In genomic region chr12:45348311-45348710, GRCh38 we compare ENCODE assay signal across 22 cellular contexts.
"Had no signal": no experiment of that assay in that cellular context is flagged by ENCODE, and none has a peak within 500 bp of the region (broad histone marks: within the 10 kb centered on the region; RNA-seq: fewer than 3 reads in every experiment).

No MANE protein-coding gene starts in this region.

- DNase-seq: cortex of kidney; dorsolateral prefrontal cortex; effector CD8-positive, alpha-beta T cell; foreskin fibroblast; head of caudate nucleus; hypothalamus; islet precursor cell; mammary epithelial cell; naive thymus-derived CD4-positive, alpha-beta T cell; nephron progenitor cell; spleen; stimulated activated CD4-positive, alpha-beta T cell treated with anti-CD3 and anti-CD28 coated beads, Interleukin-15, amount 100 ng/mL, for 24 hours; stimulated activated CD4-positive, alpha-beta T cell treated with anti-CD3 and anti-CD28 coated beads, Interleukin-1b, Interleukin-23, amount 100 ng/mL, for 48 hours; stimulated activated CD4-positive, alpha-beta T cell treated with anti-CD3 and anti-CD28 coated beads, Interleukin-4, amount 100 ng/mL, for 24 hours; stimulated activated naive CD8-positive, alpha-beta T cell treated with anti-CD3 and anti-CD28 coated beads, Interleukin-15, amount 100 ng/mL, for 72 hours; substantia nigra; trophoblast cell had no signal

- H3K27ac Mint-ChIP-seq: naive thymus-derived CD4-positive, alpha-beta T cell; nephron progenitor cell; stimulated activated memory B cell treated with anti-CD40 and anti-IgM and Interleukin-4, amounts not matched to agents 10 μg/mL and 1 μg/mL and 100 μg/mL, for 72 hours; stimulated activated naive CD8-positive, alpha-beta T cell treated with anti-CD3 and anti-CD28 coated beads, Interleukin-15, amount 100 ng/mL, for 72 hours had no signal

- H3K9me3 ChIP-seq: gastroesophageal sphincter had no signal

- H3K27me3 ChIP-seq: dorsolateral prefrontal cortex, gastroesophageal sphincter, spleen had no signal

- H3K27me3 Mint-ChIP-seq: naive thymus-derived CD4-positive, alpha-beta T cell; stimulated activated memory B cell treated with anti-CD40 and anti-IgM and Interleukin-4, amounts not matched to agents 10 μg/mL and 1 μg/mL and 100 μg/mL, for 72 hours; stimulated activated naive CD8-positive, alpha-beta T cell treated with anti-CD3 and anti-CD28 coated beads, Interleukin-15, amount 100 ng/mL, for 72 hours had no signal

- H3K4me1 ChIP-seq: spleen had no signal

- H3K4me3 ChIP-seq: dorsolateral prefrontal cortex, gastroesophageal sphincter, spleen had no signal

- H3K4me1 Mint-ChIP-seq: nephron progenitor cell; stimulated activated memory B cell treated with anti-CD40 and anti-IgM and Interleukin-4, amounts not matched to agents 10 μg/mL and 1 μg/mL and 100 μg/mL, for 72 hours; stimulated activated naive CD8-positive, alpha-beta T cell treated with anti-CD3 and anti-CD28 coated beads, Interleukin-15, amount 100 ng/mL, for 72 hours had no signal

- H3K9me3 Mint-ChIP-seq: stimulated activated memory B cell treated with anti-CD40 and anti-IgM and Interleukin-4, amounts not matched to agents 10 μg/mL and 1 μg/mL and 100 μg/mL, for 72 hours; stimulated activated naive CD8-positive, alpha-beta T cell treated with anti-CD3 and anti-CD28 coated beads, Interleukin-15, amount 100 ng/mL, for 72 hours had no signal

- ATAC-seq: gastroesophageal sphincter; left lobe of liver; naive thymus-derived CD4-positive, alpha-beta T cell; sciatic nerve; stimulated activated memory B cell treated with anti-CD40 and anti-IgM and Interleukin-4, amounts not matched to agents 10 μg/mL and 1 μg/mL and 100 μg/mL, for 72 hours; stimulated activated naive CD8-positive, alpha-beta T cell treated with anti-CD3 and anti-CD28 coated beads, Interleukin-15, amount 100 ng/mL, for 72 hours had no signal

- H3K27ac ChIP-seq: dorsolateral prefrontal cortex, parathyroid adenoma, spleen had no signal

- H3K4me3 Mint-ChIP-seq: naive thymus-derived CD4-positive, alpha-beta T cell; nephron progenitor cell; stimulated activated memory B cell treated with anti-CD40 and anti-IgM and Interleukin-4, amounts not matched to agents 10 μg/mL and 1 μg/mL and 100 μg/mL, for 72 hours; stimulated activated naive CD8-positive, alpha-beta T cell treated with anti-CD3 and anti-CD28 coated beads, Interleukin-15, amount 100 ng/mL, for 72 hours had no signal
